Comparison of ENCODE assay signal across 9 cellular contexts in genomic region chr1:247373721-247374141, GRCh38. TPM values are rescaled to one million over a fixed set of nuclear protein-coding genes. Genes with fewer than 3 reads are reported as not detected.
A peak's percentile ranks its signal among the peaks of the same experiment; 100 is the strongest.
DNase-seq lines count a peak whose midpoint lies in the region; ATAC-seq lines count a peak whose summit lies in the region.
"Had no signal": no experiment of that assay in that cellular context is flagged by ENCODE, and none has a peak within 500 bp of the region (broad histone marks: within the 10 kb centered on the region; RNA-seq: fewer than 3 reads in every experiment).

No MANE protein-coding gene starts in this region.

- H3K9me3 Mint-ChIP-seq in activated CD4-positive, alpha-beta T cell treated with anti-CD3 and anti-CD28 coated beads for 36 hours (ENCODE audit: low read depth): no peaks in the 10 kb centered on the region

- intact Hi-C loops in activated CD4-positive, alpha-beta T cell treated with anti-CD3 and anti-CD28 coated beads for 36 hours (cut with DNase I, micrococcal nuclease): loop anchor here in 1 of 2 experiments (1.0 to 2.0 kb wide), 2 partner anchors 114 to 203 kb away; no protein-coding TSS in a partner anchor

- peaks cover 2% of the 10 kb centered on the region for H3K4me1 Mint-ChIP-seq in activated CD4-positive, alpha-beta T cell treated with anti-CD3 and anti-CD28 coated beads for 36 hours

- peak; percentile 47 for DNase-seq in HuH-7.5 (ENCODE audit: low spot score)
- DNase-seq in activated CD4-positive, alpha-beta T cell treated with anti-CD3 and anti-CD28 coated beads for 36 hours: peak; percentile 82
- DNase-seq in dermis blood vessel endothelial cell: peak; percentile 67
- DNase-seq in medulla oblongata (ENCODE audit: extremely low spot score): peak; percentile 59
- DNase-seq in stimulated activated CD8-positive, alpha-beta memory T cell treated with anti-CD3 and anti-CD28 coated beads, Interleukin-4, amount 100 ng/mL, for 48 hours: peak; percentile 73
- DNase-seq in DMS79 treated with DMSO at 0.1 percent for 48 hours (lab: John Stamatoyannopoulos, UW): no peak

- H3K27me3 Mint-ChIP-seq in activated CD4-positive, alpha-beta T cell treated with anti-CD3 and anti-CD28 coated beads for 36 hours: peaks cover 11% of the 10 kb centered on the region
- H3K27me3 Mint-ChIP-seq: activated naive CD8-positive, alpha-beta T cell had no signal

- CTCF ChIA-PET in activated CD4-positive, alpha-beta T cell treated with anti-CD3 and anti-CD28 coated beads for 36 hours (lab: Charles Lee): interaction anchor here (0.6 to 4.3 kb wide), 19 partner anchors 8 to 425 kb away, joined by 3 to 62 read pairs (median 4); partner anchors contain the start of gene NLRP3

- POLR2A ChIA-PET in activated CD4-positive, alpha-beta T cell treated with anti-CD3 and anti-CD28 coated beads for 36 hours (lab: Charles Lee): interaction anchor here (0.6 kb wide), 1 partner anchor 479 kb away, joined by 4 read pairs; no protein-coding TSS in a partner anchor

- no peaks in the 10 kb centered on the region for H3K36me3 Mint-ChIP-seq in activated CD4-positive, alpha-beta T cell treated with anti-CD3 and anti-CD28 coated beads for 36 hours (ENCODE audit: low read depth)

- H3K27ac Mint-ChIP-seq in activated CD4-positive, alpha-beta T cell treated with anti-CD3 and anti-CD28 coated beads for 36 hours: no peak overlapping the region
- H3K27ac Mint-ChIP-seq: activated naive CD8-positive, alpha-beta T cell had no signal

- H3K4me3 Mint-ChIP-seq in activated CD4-positive, alpha-beta T cell treated with anti-CD3 and anti-CD28 coated beads for 36 hours: peak overlapping the region; percentile 20

- ATAC-seq in GM18867 (IDR thresholded peaks at IDR 0.05; ENCODE audit: unreplicated experiment) (peak; percentile 73), HG03469 (IDR thresholded peaks at IDR 0.05; ENCODE audit: unreplicated experiment) (no peak)
- peak; percentile 78 for ATAC-seq in activated CD4-positive, alpha-beta T cell treated with anti-CD3 and anti-CD28 coated beads for 36 hours

RNA-seq across cellular contexts. Expression of gene ZNF496, which starts 42.1 kb away (rescaled TPM):
- total RNA-seq in activated CD4-positive, alpha-beta T cell treated with anti-CD3 and anti-CD28 coated beads for 36 hours: 1 to 10 TPM; 9.3 to 9.5 TPM
- 27.7 and 32.3 TPM in 2 replicates for total RNA-seq in dermis blood vessel endothelial cell

RNA-seq across cellular contexts. Expression of gene NLRP3, which starts 42.2 kb away (rescaled TPM):
- total RNA-seq in activated CD4-positive, alpha-beta T cell treated with anti-CD3 and anti-CD28 coated beads for 36 hours: 1 to 10 TPM; 1.0 to 1.5 TPM
- not detected in 2 replicates for total RNA-seq in dermis blood vessel endothelial cell
